In genomic region chr9:133374612-133375115, GRCh38 we compare ENCODE assay signal across 8 cellular contexts. TPM values are rescaled to one million over a fixed set of nuclear protein-coding genes. Genes with fewer than 3 reads are reported as not detected.
DNase-seq lines count a peak whose midpoint lies in the region; ATAC-seq and TF ChIP-seq lines count a peak whose summit lies in the region.

No MANE protein-coding gene starts in this region.

- H3K4me3 ChIP-seq in GM12865 (ENCODE audit: low read depth, low read length) (peak overlapping the region; percentile 77), endodermal cell (ENCODE audit: low read length) (peak overlapping the region; percentile 91)

- DNase-seq in GM12865 (ENCODE audit: low read depth) (no peak), RPMI8226 (peak; percentile 3), endodermal cell (no peak), non-pigmented ciliary epithelial cell (ENCODE audit: low read depth) (peak; percentile 41), DMS114 treated with DMSO at 0.1 percent for 48 hours (lab: John Stamatoyannopoulos, UW; ENCODE audit: unreplicated experiment) (no peak), DMS79 (lab: John Stamatoyannopoulos, UW) (no peak), GM19240 (ENCODE audit: insufficient read length, low spot score) (no peak)

- H3K36me3 ChIP-seq in endodermal cell (ENCODE audit: control insufficient read depth, insufficient read depth, low read length): peaks cover 37% of the 10 kb centered on the region

- peaks cover 9% of the 10 kb centered on the region for H3K9me3 Mint-ChIP-seq in endodermal cell

- H3K27me3 Mint-ChIP-seq in endodermal cell (ENCODE audit: insufficient read depth): peaks cover 11% of the 10 kb centered on the region

- peaks cover 36% of the 10 kb centered on the region for H3K4me1 Mint-ChIP-seq in endodermal cell

- no peaks in the 10 kb centered on the region for H3K9me3 ChIP-seq in endodermal cell (ENCODE audit: control insufficient read depth, low read length)

- WGBS in endodermal cell (ENCODE audit: insufficient coverage in 1 of 2, insufficient read length in 1 of 2), 2 experiments: 43 to 48% methylated on average over 7 to 12 of the region's 12 CpGs

- H3K27me3 ChIP-seq in endodermal cell (ENCODE audit: control insufficient read depth, insufficient read depth, low read length, poor library complexity, severe bottlenecking): no peaks in the 10 kb centered on the region

- peak overlapping the region; percentile 97 for H3K27ac Mint-ChIP-seq in endodermal cell

- no peak overlapping the region for H3K27ac ChIP-seq in endodermal cell (ENCODE audit: low read depth, low read length)

- H3K4me1 ChIP-seq in endodermal cell (ENCODE audit: control insufficient read depth, insufficient read depth, low read length): peaks cover 18% of the 10 kb centered on the region

- H3K9ac ChIP-seq in endodermal cell (ENCODE audit: extremely low read depth, low read length, poor library complexity, severe bottlenecking): peak overlapping the region; percentile 97

- ATAC-seq in HG03045 (IDR thresholded peaks at IDR 0.05; ENCODE audit: unreplicated experiment): no peak

- H3K4me3 Mint-ChIP-seq in endodermal cell: peak overlapping the region; percentile 94

- peaks cover 18% of the 10 kb centered on the region for H3K36me3 Mint-ChIP-seq in endodermal cell (ENCODE audit: low read depth)

- TF ChIP-seq CTCF in GM12865 (IDR thresholded peaks at IDR 0.05; ENCODE audit: insufficient read depth, low read depth, low read length, missing control alignments): no peak
- no peak for TF ChIP-seq CTCF in endodermal cell (conservative IDR thresholded peaks at IDR 0.05)

RNA-seq across cellular contexts. Expression of gene SURF4, which starts 1.2 kb away (rescaled TPM):
- total RNA-seq in endodermal cell: 100 to 1,000 TPM; 178 to 187 TPM
- polyA plus RNA-seq in endodermal cell (2013, experiment 1 of 2): 109 TPM
- polyA plus RNA-seq in endodermal cell (2013, experiment 2 of 2): 106 TPM

RNA-seq across cellular contexts. Expression of gene STKLD1, which starts 1.5 kb away (rescaled TPM):
- under 1 TPM in 1 of 2 donors, not detected in 1; 0.95 TPM for total RNA-seq in endodermal cell
- 2.0 TPM for polyA plus RNA-seq in endodermal cell (2013, experiment 1 of 2)
- 1.2 TPM for polyA plus RNA-seq in endodermal cell (2013, experiment 2 of 2)

RNA-seq across cellular contexts. Expression of gene SURF2, which starts 18.3 kb away (rescaled TPM):
- 10 to 100 TPM; 18.0 to 25.9 TPM for total RNA-seq in endodermal cell
- polyA plus RNA-seq in endodermal cell (2013, experiment 1 of 2): 25.5 TPM
- 25.3 TPM for polyA plus RNA-seq in endodermal cell (2013, experiment 2 of 2)

RNA-seq across cellular contexts. Expression of gene SURF1, which starts 18.4 kb away (rescaled TPM):
- total RNA-seq in endodermal cell: 10 to 100 TPM; 45.1 to 54.4 TPM
- 40.7 TPM for polyA plus RNA-seq in endodermal cell (2013, experiment 1 of 2)
- polyA plus RNA-seq in endodermal cell (2013, experiment 2 of 2): 33.0 TPM

RNA-seq across cellular contexts. Expression of gene RPL7A, which starts 26.6 kb away (rescaled TPM):
- 1,000 to 10,000 TPM; 2,418 to 2,634 TPM for total RNA-seq in endodermal cell
- 2,489 TPM for polyA plus RNA-seq in endodermal cell (2013, experiment 1 of 2)
- 2,405 TPM for polyA plus RNA-seq in endodermal cell (2013, experiment 2 of 2)

Comparison
In these comparisons a context has a peak if more than half of its experiments do, and no peak if none do; other contexts are left out.
1. DNase-seq: peak in RPMI8226 (single experiment) and non-pigmented ciliary epithelial cell (single experiment); none in GM12865 (single experiment), endodermal cell (single experiment), DMS114 treated with DMSO at 0.1 percent for 48 hours (single experiment), DMS79 (single experiment) and GM19240 (single experiment).